ENCODE assay signal across 27 cellular contexts in genomic region chr6:150129616-150130505, GRCh38. TPM values are rescaled to one million over a fixed set of nuclear protein-coding genes. Genes with fewer than 3 reads are reported as not detected.
"Had no signal": no experiment of that assay in that cellular context is flagged by ENCODE, and none has a peak within 500 bp of the region (broad histone marks: within the 10 kb centered on the region; RNA-seq: fewer than 3 reads in every experiment).

No MANE protein-coding gene starts in this region.

- H3K36me3 ChIP-seq: ascending aorta had no signal

- H3K27ac ChIP-seq: ascending aorta, body of pancreas had no signal

- DNase-seq: activated CD4-positive, alpha-beta T cell treated with anti-CD3 and anti-CD28 coated beads for 48 hours; activated CD4-positive, alpha-beta T cell treated with anti-CD3 and anti-CD28 coated beads, Interleukin-2, amount 50 U/mL, for 4 hours; activated CD4-positive, CD25-positive, alpha-beta regulatory T cell treated with anti-CD3 and anti-CD28 coated beads, Interleukin-2, amount 50 U/mL, for 72 hours; activated CD8-positive, alpha-beta memory T cell treated with anti-CD3 and anti-CD28 coated beads, Interleukin-2, amount 50 U/mL, for 48 hours; activated CD8-positive, alpha-beta T cell treated with anti-CD3 and anti-CD28 coated beads, Interleukin-2, amount 10 ng/mL, durations not matched to agents 7 days and 5 days; activated effector memory CD4-positive, alpha-beta T cell treated with Interleukin-2 at 50 U/mL for 16 hours; activated naive CD4-positive, alpha-beta T cell; activated T-cell treated with anti-CD3 and anti-CD28 coated beads, Interleukin-2, amount 50 U/mL, for 1 hour; amniotic stem cell; body of pancreas; Karpas-422; NCI-H1105 treated with DMSO at 0.1 percent for 48 hours; NCI-H1436 treated with DMSO at 0.1 percent for 48 hours; NCI-H1930; NCI-H2171; NCI-H2227 treated with DMSO at 0.1 percent for 48 hours; NCI-H446 treated with DMSO at 0.1 percent for 48 hours; NCI-H526; SHP77 treated with DMSO at 0.1 percent for 48 hours had no signal

- H3K9me3 Mint-ChIP-seq: activated naive CD4-positive, alpha-beta T cell treated with anti-CD3 and anti-CD28 coated beads, Interleukin-2, amount 50 U/mL, for 24 hours; activated T-helper 1 cell treated with anti-CD3 and anti-CD28 coated beads, Interleukin-12 subunit alpha, Interleukin-12 subunit beta, Interleukin-2, Interleukin-4 antibody, amounts not matched to agents 30 ng/mL and 10 ng/mL and 1 ng/mL, durations not matched to agents 14 hours and 24 hours and 36 hours; central memory CD8-positive, alpha-beta T cell; T-helper 1 cell treated with Interleukin-12 subunit alpha and Interleukin-12 subunit beta and Interleukin-4 antibody, amounts not matched to agents 30 μg/mL and 1 μg/mL, for 36 hours; WTC11 had no signal

- H3K4me1 Mint-ChIP-seq: activated naive CD4-positive, alpha-beta T cell treated with anti-CD3 and anti-CD28 coated beads, Interleukin-2, amount 50 U/mL, for 24 hours; central memory CD8-positive, alpha-beta T cell had no signal

- H3K4me3 Mint-ChIP-seq: activated CD8-positive, alpha-beta T cell treated with anti-CD3 and anti-CD28 coated beads, Interleukin-2, amount 10 ng/mL, durations not matched to agents 7 days and 5 days; activated naive CD4-positive, alpha-beta T cell treated with anti-CD3 and anti-CD28 coated beads, Interleukin-2, amount 50 U/mL, for 24 hours; activated T-helper 1 cell treated with anti-CD3 and anti-CD28 coated beads, Interleukin-12 subunit alpha, Interleukin-12 subunit beta, Interleukin-2, Interleukin-4 antibody, amounts not matched to agents 30 ng/mL and 10 ng/mL and 1 ng/mL, durations not matched to agents 14 hours and 24 hours and 36 hours; central memory CD8-positive, alpha-beta T cell; T-helper 1 cell treated with Interleukin-12 subunit alpha and Interleukin-12 subunit beta and Interleukin-4 antibody, amounts not matched to agents 30 μg/mL and 1 μg/mL, for 36 hours; WTC11 had no signal

- FAIRE-seq: bronchial epithelial cell, RCC 7860 had no signal

- H3K4me3 ChIP-seq: ascending aorta, body of pancreas had no signal

- H3K27me3 ChIP-seq: ascending aorta, body of pancreas had no signal

- H3K4me1 ChIP-seq: ascending aorta, body of pancreas had no signal

- H3K9me3 ChIP-seq: ascending aorta, body of pancreas had no signal

- ATAC-seq: activated CD8-positive, alpha-beta T cell treated with anti-CD3 and anti-CD28 coated beads, Interleukin-2, amount 10 ng/mL, durations not matched to agents 7 days and 5 days; body of pancreas; WTC11 had no signal

- H3K27ac Mint-ChIP-seq: activated CD8-positive, alpha-beta T cell treated with anti-CD3 and anti-CD28 coated beads, Interleukin-2, amount 10 ng/mL, durations not matched to agents 7 days and 5 days; activated naive CD4-positive, alpha-beta T cell treated with anti-CD3 and anti-CD28 coated beads, Interleukin-2, amount 50 U/mL, for 24 hours; activated T-helper 1 cell treated with anti-CD3 and anti-CD28 coated beads, Interleukin-12 subunit alpha, Interleukin-12 subunit beta, Interleukin-2, Interleukin-4 antibody, amounts not matched to agents 30 ng/mL and 10 ng/mL and 1 ng/mL, durations not matched to agents 14 hours and 24 hours and 36 hours; T-helper 1 cell treated with Interleukin-12 subunit alpha and Interleukin-12 subunit beta and Interleukin-4 antibody, amounts not matched to agents 30 μg/mL and 1 μg/mL, for 36 hours; WTC11 had no signal

- H3K36me3 Mint-ChIP-seq: activated naive CD4-positive, alpha-beta T cell treated with anti-CD3 and anti-CD28 coated beads, Interleukin-2, amount 50 U/mL, for 24 hours; WTC11 had no signal

RNA-seq across cellular contexts. Expression of gene PPP1R14C, which starts 13.0 kb away (rescaled TPM):
- total RNA-seq: activated CD8-positive, alpha-beta T cell treated with anti-CD3 and anti-CD28 coated beads, Interleukin-2, amount 10 ng/mL, durations not matched to agents 7 days and 5 days; activated T-helper 1 cell treated with anti-CD3 and anti-CD28 coated beads, Interleukin-12 subunit alpha, Interleukin-12 subunit beta, Interleukin-2, Interleukin-4 antibody, amounts not matched to agents 30 ng/mL and 10 ng/mL and 1 ng/mL, durations not matched to agents 14 hours and 24 hours and 36 hours; ascending aorta had no signal
